In the genomic region with DNA sequence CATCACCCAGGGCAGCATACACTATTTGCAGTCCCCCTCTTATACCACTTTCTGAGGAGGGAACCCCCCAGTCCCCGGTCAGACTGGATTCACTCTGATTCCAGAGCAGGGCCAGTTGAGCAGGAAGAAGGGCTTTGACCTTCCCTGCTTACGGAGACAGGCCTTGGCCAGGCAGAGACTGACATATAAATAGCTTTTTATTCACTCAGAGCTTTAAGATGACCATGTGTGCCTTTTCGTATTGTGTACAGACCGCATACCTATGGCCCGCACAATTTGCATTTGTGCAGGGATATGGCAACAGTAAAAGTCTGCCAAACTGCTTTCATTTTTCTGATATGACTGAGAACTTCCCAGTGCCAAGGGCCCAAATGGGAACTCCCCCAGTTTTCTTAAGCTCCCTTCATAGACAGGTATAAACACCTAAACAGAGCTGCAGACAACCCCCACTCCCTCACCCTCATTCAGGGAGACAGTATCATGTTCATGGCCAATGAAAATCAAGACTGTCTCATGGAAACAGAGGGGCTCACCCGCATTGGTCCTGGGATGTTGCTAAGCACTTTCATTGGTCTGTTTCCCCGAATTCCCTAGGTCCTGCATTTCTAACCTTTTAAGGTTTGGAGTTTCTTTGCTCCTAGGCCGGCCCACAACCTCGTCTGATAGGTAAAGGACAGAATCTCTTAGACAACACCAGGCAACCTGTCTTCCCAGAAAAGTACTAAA, we compare ENCODE assay signal across 10 cellular contexts.
DNase-seq lines count a peak whose midpoint lies in the region; ATAC-seq and TF ChIP-seq lines count a peak whose summit lies in the region.
"Had no signal": no experiment of that assay in that cellular context is flagged by ENCODE, and none has a peak within 500 bp of the region (broad histone marks: within the 10 kb centered on the region; RNA-seq: fewer than 3 reads in every experiment).

No MANE protein-coding gene starts in this region.

- intact Hi-C loops in activated CD4-positive, alpha-beta T cell treated with anti-CD3 and anti-CD28 coated beads, Interleukin-2, amount 10 ng/mL, durations not matched to agents 24 days and 14 days (cut with micrococcal nuclease): no loop called here

- CTCF ChIA-PET in HEK293 (lab: Yijun Ruan, JAX): interaction anchor here (0.6 to 1.4 kb wide), 4 partner anchors 79 to 148 kb away, joined by 3 to 6 read pairs (median 4); no protein-coding TSS in a partner anchor

- TF ChIP-seq CTCF in HEK293 (tag by site-specific recombination; IDR thresholded peaks at IDR 0.05) (no peak), foreskin keratinocyte (conservative IDR thresholded peaks at IDR 0.05) (no peak), osteoblast (IDR thresholded peaks at IDR 0.05; ENCODE audit: extremely low read depth, low read depth, low read length) (no peak)

- H3K27me3 Mint-ChIP-seq in activated CD4-positive, alpha-beta T cell treated with anti-CD3 and anti-CD28 coated beads, Interleukin-2, amount 10 ng/mL, durations not matched to agents 24 days and 14 days: peaks cover 21% of the 10 kb centered on the region

- no peaks in the 10 kb centered on the region for H3K27me3 ChIP-seq in foreskin keratinocyte
- H3K27me3 ChIP-seq in rectal smooth muscle tissue (ENCODE audit: control insufficient read depth, insufficient read depth, low read length): peaks cover 4% of the 10 kb centered on the region
- H3K27me3 ChIP-seq in osteoblast (ENCODE audit: insufficient read depth, low read length): peaks cover 25% of the 10 kb centered on the region

- DNase-seq in SK-N-DZ (ENCODE audit: low spot score): peak; percentile 82
- peak; percentile 79 to 89 for DNase-seq in foreskin keratinocyte
- no peak for DNase-seq in T-helper 9 cell
- DNase-seq in osteoblast (ENCODE audit: insufficient read length, low spot score, missing footprints): no peak
- no peak for DNase-seq in activated CD4-positive, alpha-beta T cell treated with anti-CD3 and anti-CD28 coated beads, Interleukin-2, amount 10 ng/mL, durations not matched to agents 24 days and 14 days
- DNase-seq: activated gamma-delta T cell treated with Interleukin-2 at 50 U/mL for 16 hours, SW 1271 had no signal

- H3K4me2 ChIP-seq in osteoblast (ENCODE audit: insufficient read depth, low read length): no peak overlapping the region

- no peak overlapping the region for H2AFZ ChIP-seq in osteoblast (ENCODE audit: low read length)

- H3K4me3 Mint-ChIP-seq in activated CD4-positive, alpha-beta T cell treated with anti-CD3 and anti-CD28 coated beads, Interleukin-2, amount 10 ng/mL, durations not matched to agents 24 days and 14 days: no peak overlapping the region

- no peak overlapping the region for H3K27ac Mint-ChIP-seq in activated CD4-positive, alpha-beta T cell treated with anti-CD3 and anti-CD28 coated beads, Interleukin-2, amount 10 ng/mL, durations not matched to agents 24 days and 14 days

- H3K9me3 ChIP-seq in HEK293 (ENCODE audit: control insufficient read depth, insufficient read depth, low read depth, low read length) (no peaks in the 10 kb centered on the region), osteoblast (ENCODE audit: low read depth, low read length) (no peaks in the 10 kb centered on the region)

- no peaks in the 10 kb centered on the region for H3K4me1 ChIP-seq in HEK293 (ENCODE audit: control insufficient read depth, insufficient read depth, low read length)
- H3K4me1 ChIP-seq in foreskin keratinocyte: no peaks in the 10 kb centered on the region
- H3K4me1 ChIP-seq in rectal smooth muscle tissue (ENCODE audit: control insufficient read depth, insufficient read depth, low read length): peaks cover 21% of the 10 kb centered on the region
- no peaks in the 10 kb centered on the region for H3K4me1 ChIP-seq in osteoblast (ENCODE audit: insufficient read depth, low read length)

- peaks cover 1% of the 10 kb centered on the region for H3K4me1 Mint-ChIP-seq in activated CD4-positive, alpha-beta T cell treated with anti-CD3 and anti-CD28 coated beads, Interleukin-2, amount 10 ng/mL, durations not matched to agents 24 days and 14 days

- H4K20me1 ChIP-seq in osteoblast (ENCODE audit: insufficient read depth, low read length): no peaks in the 10 kb centered on the region

- H3K79me2 ChIP-seq in osteoblast (ENCODE audit: insufficient read depth, low read length): no peaks in the 10 kb centered on the region

- no peaks in the 10 kb centered on the region for H3K9me3 Mint-ChIP-seq in activated CD4-positive, alpha-beta T cell treated with anti-CD3 and anti-CD28 coated beads, Interleukin-2, amount 10 ng/mL, durations not matched to agents 24 days and 14 days

- POLR2A ChIA-PET in HEK293 (lab: Yijun Ruan, JAX): no interaction called here

- H3K27ac ChIP-seq in HEK293 (ENCODE audit: extremely low read depth, low read depth, low read length): peak overlapping the region; percentile 28
- no peak overlapping the region for H3K27ac ChIP-seq in foreskin keratinocyte
- H3K27ac ChIP-seq in rectal smooth muscle tissue (ENCODE audit: low read depth, low read length): peak overlapping the region; percentile 76
- H3K27ac ChIP-seq in osteoblast (ENCODE audit: low read depth, low read length): no peak overlapping the region

- H3K9ac ChIP-seq in rectal smooth muscle tissue (ENCODE audit: low read length): no peak overlapping the region

- no peaks in the 10 kb centered on the region for H3K36me3 Mint-ChIP-seq in activated CD4-positive, alpha-beta T cell treated with anti-CD3 and anti-CD28 coated beads, Interleukin-2, amount 10 ng/mL, durations not matched to agents 24 days and 14 days (ENCODE audit: low read depth)

- no peak overlapping the region for H3K4me3 ChIP-seq in HEK293 (ENCODE audit: low read depth, low read length)
- no peak overlapping the region for H3K4me3 ChIP-seq in rectal smooth muscle tissue (ENCODE audit: low read length)
- no peak overlapping the region for H3K4me3 ChIP-seq in osteoblast (ENCODE audit: insufficient read depth, low read length)

- ATAC-seq in foreskin keratinocyte: peak; percentile 46
- ATAC-seq in activated CD4-positive, CD25-positive, alpha-beta regulatory T cell treated with anti-CD3 and anti-CD28 coated beads, Interleukin-2, amount 50 U/mL, for 24 hours: no peak

- no peaks in the 10 kb centered on the region for H3K36me3 ChIP-seq in HEK293 (ENCODE audit: control insufficient read depth in 2 of 2, insufficient read depth in 1 of 2, low read length in 2 of 2)
- no peaks in the 10 kb centered on the region for H3K36me3 ChIP-seq in rectal smooth muscle tissue (ENCODE audit: control insufficient read depth, insufficient read depth, low read length)
- H3K36me3 ChIP-seq in osteoblast (ENCODE audit: insufficient read depth, low read length): no peaks in the 10 kb centered on the region

TF ChIP-seq in HEK293, 187 proteins besides CTCF, POLR2A, EP300 and RAD21:
- no peak for TF ChIP-seq ZNF548 (tag by site-specific recombination; IDR thresholded peaks at IDR 0.05)
- TF ChIP-seq ZNF174 (tag by site-specific recombination; IDR thresholded peaks at IDR 0.05): no peak

Comparison
In these comparisons a context has a peak if more than half of its experiments do, and no peak if none do; other contexts are left out.
1. H3K27ac ChIP-seq: peak in HEK293 (single experiment) and rectal smooth muscle tissue (single experiment); none in foreskin keratinocyte (single experiment) and osteoblast (single experiment).
2. DNase-seq: peak in SK-N-DZ (single experiment) and foreskin keratinocyte (2 of 2); none in T-helper 9 cell (single experiment), osteoblast (single experiment) and activated CD4-positive, alpha-beta T cell treated with anti-CD3 and anti-CD28 coated beads, Interleukin-2, amount 10 ng/mL, durations not matched to agents 24 days and 14 days (single experiment).